In genomic region chr1:22447581-22448215, GRCh38 we compare ENCODE assay signal across 1 cellular context.
TF ChIP-seq lines count a peak whose summit lies in the region.

No MANE protein-coding gene starts in this region.

TF ChIP-seq in H1, 55 proteins besides CTCF, POLR2A, EP300 and RAD21 (continued from another document):
- no peak for TF ChIP-seq USF2 (IDR thresholded peaks at IDR 0.05; ENCODE audit: low read length)
- no peak for TF ChIP-seq CTBP2 (IDR thresholded peaks at IDR 0.05; ENCODE audit: borderline replicate concordance, insufficient read depth, insufficient read length, low read length)
- TF ChIP-seq TAF7 (optimal IDR thresholded peaks at IDR 0.05; ENCODE audit: borderline replicate concordance, low read depth, low read length) = no peak
- TF ChIP-seq RNF2 (IDR thresholded peaks at IDR 0.05; ENCODE audit: borderline replicate concordance, low read depth, low read length, missing control alignments, poor library complexity, severe bottlenecking) = no peak
- TF ChIP-seq HDAC6 (IDR thresholded peaks at IDR 0.05; ENCODE audit: low read depth, low read length) = no peak
- TF ChIP-seq BRCA1 (IDR thresholded peaks at IDR 0.05; ENCODE audit: low read depth, low read length) = no peak
- TF ChIP-seq, protein P1, sequence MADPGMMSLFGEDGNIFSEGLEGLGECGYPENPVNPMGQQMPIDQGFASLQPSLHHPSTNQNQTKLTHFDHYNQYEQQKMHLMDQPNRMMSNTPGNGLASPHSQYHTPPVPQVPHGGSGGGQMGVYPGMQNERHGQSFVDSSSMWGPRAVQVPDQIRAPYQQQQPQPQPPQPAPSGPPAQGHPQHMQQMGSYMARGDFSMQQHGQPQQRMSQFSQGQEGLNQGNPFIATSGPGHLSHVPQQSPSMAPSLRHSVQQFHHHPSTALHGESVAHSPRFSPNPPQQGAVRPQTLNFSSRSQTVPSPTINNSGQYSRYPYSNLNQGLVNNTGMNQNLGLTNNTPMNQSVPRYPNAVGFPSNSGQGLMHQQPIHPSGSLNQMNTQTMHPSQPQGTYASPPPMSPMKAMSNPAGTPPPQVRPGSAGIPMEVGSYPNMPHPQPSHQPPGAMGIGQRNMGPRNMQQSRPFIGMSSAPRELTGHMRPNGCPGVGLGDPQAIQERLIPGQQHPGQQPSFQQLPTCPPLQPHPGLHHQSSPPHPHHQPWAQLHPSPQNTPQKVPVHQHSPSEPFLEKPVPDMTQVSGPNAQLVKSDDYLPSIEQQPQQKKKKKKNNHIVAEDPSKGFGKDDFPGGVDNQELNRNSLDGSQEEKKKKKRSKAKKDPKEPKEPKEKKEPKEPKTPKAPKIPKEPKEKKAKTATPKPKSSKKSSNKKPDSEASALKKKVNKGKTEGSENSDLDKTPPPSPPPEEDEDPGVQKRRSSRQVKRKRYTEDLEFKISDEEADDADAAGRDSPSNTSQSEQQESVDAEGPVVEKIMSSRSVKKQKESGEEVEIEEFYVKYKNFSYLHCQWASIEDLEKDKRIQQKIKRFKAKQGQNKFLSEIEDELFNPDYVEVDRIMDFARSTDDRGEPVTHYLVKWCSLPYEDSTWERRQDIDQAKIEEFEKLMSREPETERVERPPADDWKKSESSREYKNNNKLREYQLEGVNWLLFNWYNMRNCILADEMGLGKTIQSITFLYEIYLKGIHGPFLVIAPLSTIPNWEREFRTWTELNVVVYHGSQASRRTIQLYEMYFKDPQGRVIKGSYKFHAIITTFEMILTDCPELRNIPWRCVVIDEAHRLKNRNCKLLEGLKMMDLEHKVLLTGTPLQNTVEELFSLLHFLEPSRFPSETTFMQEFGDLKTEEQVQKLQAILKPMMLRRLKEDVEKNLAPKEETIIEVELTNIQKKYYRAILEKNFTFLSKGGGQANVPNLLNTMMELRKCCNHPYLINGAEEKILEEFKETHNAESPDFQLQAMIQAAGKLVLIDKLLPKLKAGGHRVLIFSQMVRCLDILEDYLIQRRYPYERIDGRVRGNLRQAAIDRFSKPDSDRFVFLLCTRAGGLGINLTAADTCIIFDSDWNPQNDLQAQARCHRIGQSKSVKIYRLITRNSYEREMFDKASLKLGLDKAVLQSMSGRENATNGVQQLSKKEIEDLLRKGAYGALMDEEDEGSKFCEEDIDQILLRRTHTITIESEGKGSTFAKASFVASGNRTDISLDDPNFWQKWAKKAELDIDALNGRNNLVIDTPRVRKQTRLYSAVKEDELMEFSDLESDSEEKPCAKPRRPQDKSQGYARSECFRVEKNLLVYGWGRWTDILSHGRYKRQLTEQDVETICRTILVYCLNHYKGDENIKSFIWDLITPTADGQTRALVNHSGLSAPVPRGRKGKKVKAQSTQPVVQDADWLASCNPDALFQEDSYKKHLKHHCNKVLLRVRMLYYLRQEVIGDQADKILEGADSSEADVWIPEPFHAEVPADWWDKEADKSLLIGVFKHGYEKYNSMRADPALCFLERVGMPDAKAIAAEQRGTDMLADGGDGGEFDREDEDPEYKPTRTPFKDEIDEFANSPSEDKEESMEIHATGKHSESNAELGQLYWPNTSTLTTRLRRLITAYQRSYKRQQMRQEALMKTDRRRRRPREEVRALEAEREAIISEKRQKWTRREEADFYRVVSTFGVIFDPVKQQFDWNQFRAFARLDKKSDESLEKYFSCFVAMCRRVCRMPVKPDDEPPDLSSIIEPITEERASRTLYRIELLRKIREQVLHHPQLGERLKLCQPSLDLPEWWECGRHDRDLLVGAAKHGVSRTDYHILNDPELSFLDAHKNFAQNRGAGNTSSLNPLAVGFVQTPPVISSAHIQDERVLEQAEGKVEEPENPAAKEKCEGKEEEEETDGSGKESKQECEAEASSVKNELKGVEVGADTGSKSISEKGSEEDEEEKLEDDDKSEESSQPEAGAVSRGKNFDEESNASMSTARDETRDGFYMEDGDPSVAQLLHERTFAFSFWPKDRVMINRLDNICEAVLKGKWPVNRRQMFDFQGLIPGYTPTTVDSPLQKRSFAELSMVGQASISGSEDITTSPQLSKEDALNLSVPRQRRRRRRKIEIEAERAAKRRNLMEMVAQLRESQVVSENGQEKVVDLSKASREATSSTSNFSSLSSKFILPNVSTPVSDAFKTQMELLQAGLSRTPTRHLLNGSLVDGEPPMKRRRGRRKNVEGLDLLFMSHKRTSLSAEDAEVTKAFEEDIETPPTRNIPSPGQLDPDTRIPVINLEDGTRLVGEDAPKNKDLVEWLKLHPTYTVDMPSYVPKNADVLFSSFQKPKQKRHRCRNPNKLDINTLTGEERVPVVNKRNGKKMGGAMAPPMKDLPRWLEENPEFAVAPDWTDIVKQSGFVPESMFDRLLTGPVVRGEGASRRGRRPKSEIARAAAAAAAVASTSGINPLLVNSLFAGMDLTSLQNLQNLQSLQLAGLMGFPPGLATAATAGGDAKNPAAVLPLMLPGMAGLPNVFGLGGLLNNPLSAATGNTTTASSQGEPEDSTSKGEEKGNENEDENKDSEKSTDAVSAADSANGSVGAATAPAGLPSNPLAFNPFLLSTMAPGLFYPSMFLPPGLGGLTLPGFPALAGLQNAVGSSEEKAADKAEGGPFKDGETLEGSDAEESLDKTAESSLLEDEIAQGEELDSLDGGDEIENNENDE (IDR thresholded peaks at IDR 0.05; ENCODE audit: insufficient replicate concordance, low read length) = no peak
- TF ChIP-seq BACH1 (IDR thresholded peaks at IDR 0.05; ENCODE audit: low read length) = no peak
- TF ChIP-seq KDM4A (IDR thresholded peaks at IDR 0.05; ENCODE audit: low read depth, low read length, severe bottlenecking) = no peak
- TF ChIP-seq CHD1 (IDR thresholded peaks at IDR 0.05; ENCODE audit: low read depth, low read length) = no peak
